ENCODE assay signal across 6 cellular contexts in the genomic region with DNA sequence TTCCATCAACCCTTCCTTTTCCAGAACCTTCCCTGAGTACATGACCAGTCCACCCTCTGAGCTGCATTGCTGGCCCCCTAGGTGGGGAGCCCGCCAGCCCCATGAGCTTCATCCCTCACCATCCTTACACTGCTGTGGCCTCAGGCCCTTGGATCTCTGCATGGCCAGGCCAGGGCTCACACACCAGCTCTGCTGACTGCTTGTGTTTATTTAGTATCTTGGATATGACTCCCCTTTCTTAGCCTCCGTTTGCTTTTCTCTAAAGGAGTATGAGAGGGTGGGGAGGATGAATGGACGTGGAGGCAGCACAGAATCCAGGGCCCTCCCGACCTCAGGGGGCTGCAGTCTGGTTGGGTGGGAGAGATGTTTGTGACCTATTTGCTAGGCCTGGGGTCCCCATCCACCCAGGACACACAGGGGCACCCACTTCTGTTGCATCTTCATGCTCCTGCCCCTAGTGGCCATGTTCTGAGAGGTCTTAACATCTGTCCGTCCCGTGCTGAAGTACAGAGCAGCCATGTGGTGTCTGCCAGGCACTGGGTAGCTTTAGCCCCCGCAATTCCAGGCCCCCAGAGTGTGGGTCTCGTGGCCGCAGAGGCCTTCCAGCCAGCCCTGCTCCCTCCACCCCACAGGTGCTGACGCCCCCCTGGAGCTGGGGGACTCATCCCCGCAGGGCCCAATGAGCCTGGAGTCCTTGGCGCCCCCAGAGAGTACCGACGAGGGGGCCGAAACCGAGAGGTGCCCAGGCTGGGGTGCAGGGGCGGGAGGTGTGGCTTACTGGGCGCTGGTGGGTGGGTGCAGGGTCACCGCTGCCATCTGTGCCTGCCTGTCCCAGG. TPM values are rescaled to one million over a fixed set of nuclear protein-coding genes. Genes with fewer than 3 reads are reported as not detected.
DNase-seq lines count a peak whose midpoint lies in the region; ATAC-seq, FAIRE-seq and TF ChIP-seq lines count a peak whose summit lies in the region.

No MANE protein-coding gene starts in this region.

- no peak overlapping the region for H3K4me2 ChIP-seq in SK-N-SH
- H3K4me2 ChIP-seq in HepG2 (ENCODE audit: low read depth, low read length): no peak overlapping the region

- no peaks in the 10 kb centered on the region for H3K27me3 ChIP-seq in SK-N-SH (ENCODE audit: insufficient read depth)
- no peaks in the 10 kb centered on the region for H3K27me3 ChIP-seq in HepG2 (ENCODE audit: control insufficient read depth in 1 of 2, insufficient read depth in 2 of 2, low read length in 2 of 2)

- H3F3A ChIP-seq in SK-N-SH (replicated peaks; ENCODE audit: insufficient read depth): no peaks in the 10 kb centered on the region

- TF ChIP-seq RAD21 in SK-N-SH (IDR thresholded peaks at IDR 0.05; ENCODE audit: low read length) (no peak), HepG2 (CRISPR knock-in tag; IDR thresholded peaks at IDR 0.05) (no peak)

- H3K4me3 ChIP-seq in SK-N-SH (ENCODE audit: low read depth in 2 of 2, low read length in 1 of 2) (no peak overlapping the region), HepG2 (replicated peaks in 1 of 3; ENCODE audit: insufficient read depth in 1 of 3, low read depth in 2 of 3, low read length in 3 of 3) (no peak overlapping the region)

- no peaks in the 10 kb centered on the region for H3K9me3 ChIP-seq in SK-N-SH
- no peaks in the 10 kb centered on the region for H3K9me3 ChIP-seq in HepG2 (ENCODE audit: low read length)

- 76% methylated on average over 10 of the region's 19 CpGs for WGBS in SK-N-SH (ENCODE audit: low lambda C conversion rate)
- WGBS in HepG2 (ENCODE audit: low lambda C conversion rate): 95% methylated on average over 15 of the region's 19 CpGs

- no peak for TF ChIP-seq POLR2A in HepG2 (IDR thresholded peaks at IDR 0.05; ENCODE audit: insufficient read depth in 1 of 2, low read depth in 2 of 2, low read length in 2 of 2)

- peaks cover 6% of the 10 kb centered on the region; the same call in 1 of the 2 replicates for H4K20me1 ChIP-seq in SK-N-SH (ENCODE audit: insufficient read depth)
- no peaks in the 10 kb centered on the region for H4K20me1 ChIP-seq in HepG2 (ENCODE audit: insufficient read depth, low read length)

- H3K4me1 ChIP-seq in SK-N-SH (ENCODE audit: control insufficient read depth in 1 of 2, insufficient read depth in 2 of 2, low read depth in 1 of 2, low read length in 1 of 2): no peaks in the 10 kb centered on the region
- peaks cover 5% of the 10 kb centered on the region for H3K4me1 ChIP-seq in HepG2 (ENCODE audit: insufficient read depth, low read length)

- H3K36me3 ChIP-seq in SK-N-SH (replicated peaks in 1 of 2; ENCODE audit: control insufficient read depth in 1 of 2, insufficient read depth in 2 of 2, low read length in 1 of 2): peaks cover 14 to 42% of the 10 kb centered on the region in 2 experiments
- peaks cover 20 to 31% of the 10 kb centered on the region in 2 experiments for H3K36me3 ChIP-seq in HepG2 (replicated peaks in 1 of 2; ENCODE audit: control insufficient read depth in 1 of 2, insufficient read depth in 2 of 2, low read length in 2 of 2)

- intact Hi-C loops in HepG2 (cut with micrococcal nuclease; ENCODE audit: unreplicated experiment): no loop called here

- no peaks in the 10 kb centered on the region for H3K9me2 ChIP-seq in SK-N-SH

- H3K27ac ChIP-seq in SK-N-SH (ENCODE audit: low read depth in 2 of 2, low read length in 1 of 2): no peak overlapping the region
- no peak overlapping the region for H3K27ac ChIP-seq in HepG2 (ENCODE audit: extremely low read length, insufficient read depth, low read length)

- DNase-seq in SK-N-SH: no peak
- no peak for DNase-seq in HepG2 (ENCODE audit: low spot score)
- DNase-seq in NCI-H446 treated with DMSO at 0.1 percent for 48 hours (lab: John Stamatoyannopoulos, UW): no peak

- no TSS peak for BruUV-seq in HepG2 (replicated peaks; lab: Mats Ljungman, UMichigan)

- TF ChIP-seq EP300 in SK-N-SH (IDR thresholded peaks at IDR 0.05; ENCODE audit: borderline replicate concordance in 1 of 2, low read depth in 1 of 2, low read length in 1 of 2) (no peak), HepG2 (IDR thresholded peaks at IDR 0.05; ENCODE audit: low read depth in 2 of 2, low read length in 2 of 2) (no peak), HepG2 (CRISPR knock-in tag; IDR thresholded peaks at IDR 0.05; ENCODE audit: borderline replicate concordance) (no peak)

- in situ Hi-C loops in HepG2 (cut with HindIII; ENCODE audit: extremely low pct_ligation_motif_present, low pct_unique_long_range_greater_than_20kb): no loop called here

- no peaks in the 10 kb centered on the region for H3K79me2 ChIP-seq in SK-N-SH (ENCODE audit: insufficient read depth)
- no peaks in the 10 kb centered on the region for H3K79me2 ChIP-seq in HepG2 (ENCODE audit: insufficient read depth, low read length)

- H3K9ac ChIP-seq in SK-N-SH (no peak overlapping the region), HepG2 (ENCODE audit: insufficient read depth, low read depth, low read length) (no peak overlapping the region)

- H2AFZ ChIP-seq in SK-N-SH (ENCODE audit: low read depth): no peak overlapping the region
- no peak overlapping the region for H2AFZ ChIP-seq in HepG2 (ENCODE audit: low read length)

- CTCF ChIA-PET in SK-N-SH (lab: Yijun Ruan, JAX): interaction anchor here (0.5 to 1.7 kb wide), 2 partner anchors 9 kb away, joined by 3 to 4 read pairs; no protein-coding TSS in a partner anchor
- CTCF ChIA-PET in HepG2 (lab: Yijun Ruan, JAX; ENCODE audit: low intra/inter-chr PET ratio, low total read pairs): no interaction called here

- peak; percentile 40 for TF ChIP-seq CTCF in GM12874 (IDR thresholded peaks at IDR 0.05; ENCODE audit: insufficient read depth, low read depth, low read length)
- TF ChIP-seq CTCF in SK-N-SH (IDR thresholded peaks at IDR 0.05): peak; percentile 43
- no peak for TF ChIP-seq CTCF in HepG2 (CRISPR knock-in tag; IDR thresholded peaks at IDR 0.05)

- POLR2A ChIA-PET in SK-N-SH (lab: Yijun Ruan, JAX): no interaction called here
- POLR2A ChIA-PET in HepG2 (lab: Yijun Ruan, JAX): no interaction called here

- ATAC-seq in HepG2 (peak; percentile 54), GM19463 (IDR thresholded peaks at IDR 0.05; ENCODE audit: unreplicated experiment) (no peak), GM18502 (IDR thresholded peaks at IDR 0.05; ENCODE audit: poor library complexity, unreplicated experiment) (no peak)

- FAIRE-seq in HepG2 (lab: Jason Lieb, UNC): no peak

RNA-seq across cellular contexts. Expression of gene ARHGEF1, which starts 13.0 kb away (rescaled TPM):
- polyA plus RNA-seq in SK-N-SH (2012; rRNA removed) (67.3 and 102 TPM in 2 replicates), HepG2 (2011; rRNA removed) (33.1 and 33.7 TPM in 2 replicates)
- polyA plus RNA-seq in SK-N-SH (2012; cell fraction: cytosol; rRNA removed): 35.5 and 50.9 TPM in 2 replicates
- polyA plus RNA-seq in SK-N-SH (2012; cell fraction: nucleus; rRNA removed): 244 and 278 TPM in 2 replicates
- 26.2 and 34.7 TPM in 2 replicates for total RNA-seq in HepG2 (2016; rRNA removed; fragmentation: Illumina TruSeq; extraction: Trizol)
- 6.5 and 9.6 TPM in 2 replicates for total RNA-seq in HepG2 (2016; cell fraction: cytosol; rRNA removed; fragmentation: Illumina TruSeq; extraction: Trizol; ENCODE audit: low read depth)
- 16.1 and 36.8 TPM in 2 replicates for total RNA-seq in HepG2 (2016; cell fraction: insoluble cytoplasmic fraction; rRNA removed; fragmentation: Illumina TruSeq; extraction: Trizol)
- 10.4 and 11.0 TPM in 2 replicates for total RNA-seq in HepG2 (2016; cell fraction: membrane; rRNA removed; fragmentation: Illumina TruSeq; extraction: Trizol)
- 28.3 and 29.2 TPM in 2 replicates for total RNA-seq in HepG2 (2016; cell fraction: nucleus; rRNA removed; fragmentation: Illumina TruSeq; extraction: Trizol)
- 20.2 and 33.5 TPM in 2 replicates for polyA plus RNA-seq in HepG2 (2011; cell fraction: cytosol; rRNA removed)
- polyA plus RNA-seq in HepG2 (2011; cell fraction: nucleus; rRNA removed): 215 and 292 TPM in 2 replicates
- 33.2 and 34.0 TPM in 2 replicates for polyA plus RNA-seq in HepG2 (2012)
- polyA plus RNA-seq in HepG2 (2016; cell fraction: cytosol; fragmentation: Illumina TruSeq; extraction: Trizol; ENCODE audit: low read depth): 3.8 and 4.4 TPM in 2 replicates
- polyA plus RNA-seq in HepG2 (2016; cell fraction: insoluble cytoplasmic fraction; fragmentation: Illumina TruSeq; extraction: Trizol; ENCODE audit: low read depth): 20.7 and 29.5 TPM in 2 replicates
- 7.4 and 8.4 TPM in 2 replicates for polyA plus RNA-seq in HepG2 (2016; cell fraction: membrane; fragmentation: Illumina TruSeq; extraction: Trizol; ENCODE audit: low read depth)
- polyA plus RNA-seq in HepG2 (2016; cell fraction: nucleus; fragmentation: Illumina TruSeq; extraction: Trizol; ENCODE audit: insufficient read depth, low read depth): 90.2 and 102 TPM in 2 replicates
- polyA minus RNA-seq in HepG2 (2011; rRNA and poly(A)+ RNA removed; ENCODE audit: low replicate concordance): 15.9 and 39.4 TPM in 2 replicates
- 16.3 and 26.4 TPM in 2 replicates for polyA minus RNA-seq in HepG2 (2011; cell fraction: cytosol; rRNA and poly(A)+ RNA removed)
- polyA minus RNA-seq in HepG2 (2011; cell fraction: nucleus; rRNA and poly(A)+ RNA removed): 29.6 and 31.9 TPM in 2 replicates

RNA-seq across cellular contexts. Expression of gene CD79A, which starts 18.9 kb away (rescaled TPM):
- polyA plus RNA-seq in SK-N-SH (2012; rRNA removed): 0.20 and 0.31 TPM in 2 replicates
- polyA plus RNA-seq in SK-N-SH (2012; cell fraction: cytosol; rRNA removed): 0.08 and 0.12 TPM in 2 replicates
- 0.23 and 0.28 TPM in 2 replicates for polyA plus RNA-seq in SK-N-SH (2012; cell fraction: nucleus; rRNA removed)
- 0.27 and 0.33 TPM in 2 replicates for total RNA-seq in HepG2 (2016; rRNA removed; fragmentation: Illumina TruSeq; extraction: Trizol)
- total RNA-seq in HepG2 (2016; cell fraction: cytosol; rRNA removed; fragmentation: Illumina TruSeq; extraction: Trizol; ENCODE audit: low read depth): 0.26 and 0.51 TPM in 2 replicates
- 0.24 and 0.37 TPM in 2 replicates for total RNA-seq in HepG2 (2016; cell fraction: insoluble cytoplasmic fraction; rRNA removed; fragmentation: Illumina TruSeq; extraction: Trizol)
- 0.62 TPM in 1 of 2 replicates, not detected in the other for total RNA-seq in HepG2 (2016; cell fraction: membrane; rRNA removed; fragmentation: Illumina TruSeq; extraction: Trizol)
- total RNA-seq in HepG2 (2016; cell fraction: nucleus; rRNA removed; fragmentation: Illumina TruSeq; extraction: Trizol): 0.40 TPM in 1 of 2 replicates, not detected in the other
- polyA plus RNA-seq in HepG2 (2011; rRNA removed): 0.24 and 0.30 TPM in 2 replicates
- polyA plus RNA-seq in HepG2 (2011; cell fraction: cytosol; rRNA removed): 0.44 and 0.52 TPM in 2 replicates
- polyA plus RNA-seq in HepG2 (2011; cell fraction: nucleus; rRNA removed): 0.31 and 0.51 TPM in 2 replicates
- polyA plus RNA-seq in HepG2 (2012): 0.25 TPM in 1 of 2 replicates, not detected in the other
- 0.21 and 0.44 TPM in 2 replicates for polyA plus RNA-seq in HepG2 (2016; cell fraction: cytosol; fragmentation: Illumina TruSeq; extraction: Trizol; ENCODE audit: low read depth)
- 0.49 and 0.52 TPM in 2 replicates for polyA plus RNA-seq in HepG2 (2016; cell fraction: insoluble cytoplasmic fraction; fragmentation: Illumina TruSeq; extraction: Trizol; ENCODE audit: low read depth)
- polyA plus RNA-seq in HepG2 (2016; cell fraction: membrane; fragmentation: Illumina TruSeq; extraction: Trizol; ENCODE audit: low read depth): 0.69 and 1.1 TPM in 2 replicates
- polyA plus RNA-seq in HepG2 (2016; cell fraction: nucleus; fragmentation: Illumina TruSeq; extraction: Trizol; ENCODE audit: insufficient read depth, low read depth): 0.78 and 0.95 TPM in 2 replicates
- 0.26 and 0.84 TPM in 2 replicates for polyA minus RNA-seq in HepG2 (2011; rRNA and poly(A)+ RNA removed; ENCODE audit: low replicate concordance)
- 0.49 TPM in 1 of 2 replicates, not detected in the other for polyA minus RNA-seq in HepG2 (2011; cell fraction: cytosol; rRNA and poly(A)+ RNA removed)
- polyA minus RNA-seq in HepG2 (2011; cell fraction: nucleus; rRNA and poly(A)+ RNA removed): not detected in 2 replicates

RNA-seq across cellular contexts. Expression of gene ERFL, which starts 32.3 kb away (rescaled TPM):
- 0.03 and 0.07 TPM in 2 replicates for polyA plus RNA-seq in SK-N-SH (2012; rRNA removed)
- 0.08 TPM in 1 of 2 replicates, not detected in the other for polyA plus RNA-seq in SK-N-SH (2012; cell fraction: cytosol; rRNA removed)
- polyA plus RNA-seq in SK-N-SH (2012; cell fraction: nucleus; rRNA removed): 0.40 and 0.41 TPM in 2 replicates
- not detected in 2 replicates for total RNA-seq in HepG2 (2016; rRNA removed; fragmentation: Illumina TruSeq; extraction: Trizol)
- not detected in 2 replicates for total RNA-seq in HepG2 (2016; cell fraction: cytosol; rRNA removed; fragmentation: Illumina TruSeq; extraction: Trizol; ENCODE audit: low read depth)
- not detected in 2 replicates for total RNA-seq in HepG2 (2016; cell fraction: insoluble cytoplasmic fraction; rRNA removed; fragmentation: Illumina TruSeq; extraction: Trizol)
- not detected in 2 replicates for total RNA-seq in HepG2 (2016; cell fraction: membrane; rRNA removed; fragmentation: Illumina TruSeq; extraction: Trizol)
- not detected in 2 replicates for total RNA-seq in HepG2 (2016; cell fraction: nucleus; rRNA removed; fragmentation: Illumina TruSeq; extraction: Trizol)
- not detected in 2 replicates for polyA plus RNA-seq in HepG2 (2011; rRNA removed)
- polyA plus RNA-seq in HepG2 (2011; cell fraction: cytosol; rRNA removed): 0.03 TPM in 1 of 2 replicates, not detected in the other
- not detected in 2 replicates for polyA plus RNA-seq in HepG2 (2011; cell fraction: nucleus; rRNA removed)
- 0.07 TPM in 1 of 2 replicates, not detected in the other for polyA plus RNA-seq in HepG2 (2012)
- polyA plus RNA-seq in HepG2 (2016; cell fraction: cytosol; fragmentation: Illumina TruSeq; extraction: Trizol; ENCODE audit: low read depth): not detected in 2 replicates
- not detected in 2 replicates for polyA plus RNA-seq in HepG2 (2016; cell fraction: insoluble cytoplasmic fraction; fragmentation: Illumina TruSeq; extraction: Trizol; ENCODE audit: low read depth)
- polyA plus RNA-seq in HepG2 (2016; cell fraction: membrane; fragmentation: Illumina TruSeq; extraction: Trizol; ENCODE audit: low read depth): not detected in 2 replicates
- polyA plus RNA-seq in HepG2 (2016; cell fraction: nucleus; fragmentation: Illumina TruSeq; extraction: Trizol; ENCODE audit: insufficient read depth, low read depth): not detected in 2 replicates
- polyA minus RNA-seq in HepG2 (2011; rRNA and poly(A)+ RNA removed; ENCODE audit: low replicate concordance): not detected in 2 replicates
- not detected in 2 replicates for polyA minus RNA-seq in HepG2 (2011; cell fraction: cytosol; rRNA and poly(A)+ RNA removed)
- polyA minus RNA-seq in HepG2 (2011; cell fraction: nucleus; rRNA and poly(A)+ RNA removed): not detected in 2 replicates

RNA-seq across cellular contexts. Expression of gene RPS19, which starts 35.9 kb away (rescaled TPM):
- polyA plus RNA-seq in SK-N-SH (2012; rRNA removed) (2,819 and 3,310 TPM in 2 replicates), HepG2 (2011; rRNA removed) (1,633 and 1,983 TPM in 2 replicates)
- polyA plus RNA-seq in SK-N-SH (2012; cell fraction: cytosol; rRNA removed): 1,050 and 3,295 TPM in 2 replicates
- polyA plus RNA-seq in SK-N-SH (2012; cell fraction: nucleus; rRNA removed): 465 and 1,192 TPM in 2 replicates
- total RNA-seq in HepG2 (2016; rRNA removed; fragmentation: Illumina TruSeq; extraction: Trizol): 4,758 and 5,028 TPM in 2 replicates
- total RNA-seq in HepG2 (2016; cell fraction: cytosol; rRNA removed; fragmentation: Illumina TruSeq; extraction: Trizol; ENCODE audit: low read depth): 8,990 and 9,707 TPM in 2 replicates
- 4,892 and 5,330 TPM in 2 replicates for total RNA-seq in HepG2 (2016; cell fraction: insoluble cytoplasmic fraction; rRNA removed; fragmentation: Illumina TruSeq; extraction: Trizol)
- 12,897 and 13,497 TPM in 2 replicates for total RNA-seq in HepG2 (2016; cell fraction: membrane; rRNA removed; fragmentation: Illumina TruSeq; extraction: Trizol)
- 1,659 and 1,838 TPM in 2 replicates for total RNA-seq in HepG2 (2016; cell fraction: nucleus; rRNA removed; fragmentation: Illumina TruSeq; extraction: Trizol)
- 4,354 and 8,495 TPM in 2 replicates for polyA plus RNA-seq in HepG2 (2011; cell fraction: cytosol; rRNA removed)
- polyA plus RNA-seq in HepG2 (2011; cell fraction: nucleus; rRNA removed): 1,845 and 2,001 TPM in 2 replicates
- 3,093 and 4,312 TPM in 2 replicates for polyA plus RNA-seq in HepG2 (2012)
- 10,211 and 10,944 TPM in 2 replicates for polyA plus RNA-seq in HepG2 (2016; cell fraction: cytosol; fragmentation: Illumina TruSeq; extraction: Trizol; ENCODE audit: low read depth)
- 4,747 and 4,833 TPM in 2 replicates for polyA plus RNA-seq in HepG2 (2016; cell fraction: insoluble cytoplasmic fraction; fragmentation: Illumina TruSeq; extraction: Trizol; ENCODE audit: low read depth)
- 11,477 and 11,931 TPM in 2 replicates for polyA plus RNA-seq in HepG2 (2016; cell fraction: membrane; fragmentation: Illumina TruSeq; extraction: Trizol; ENCODE audit: low read depth)
- 2,975 and 3,175 TPM in 2 replicates for polyA plus RNA-seq in HepG2 (2016; cell fraction: nucleus; fragmentation: Illumina TruSeq; extraction: Trizol; ENCODE audit: insufficient read depth, low read depth)
- polyA minus RNA-seq in HepG2 (2011; rRNA and poly(A)+ RNA removed; ENCODE audit: low replicate concordance): 958 and 1,242 TPM in 2 replicates
- 1,380 TPM in 2 replicates for polyA minus RNA-seq in HepG2 (2011; cell fraction: cytosol; rRNA and poly(A)+ RNA removed)
- polyA minus RNA-seq in HepG2 (2011; cell fraction: nucleus; rRNA and poly(A)+ RNA removed): 385 and 466 TPM in 2 replicates

RNA-seq across cellular contexts. Expression of gene DMRTC2, which starts 51.1 kb away (rescaled TPM):
- polyA plus RNA-seq in SK-N-SH (2012; rRNA removed) (not detected in 2 replicates), HepG2 (2011; rRNA removed) (not detected in 2 replicates)
- polyA plus RNA-seq in SK-N-SH (2012; cell fraction: cytosol; rRNA removed): not detected in 2 replicates
- not detected in 2 replicates for polyA plus RNA-seq in SK-N-SH (2012; cell fraction: nucleus; rRNA removed)
- not detected in 2 replicates for total RNA-seq in HepG2 (2016; rRNA removed; fragmentation: Illumina TruSeq; extraction: Trizol)
- not detected in 2 replicates for total RNA-seq in HepG2 (2016; cell fraction: cytosol; rRNA removed; fragmentation: Illumina TruSeq; extraction: Trizol; ENCODE audit: low read depth)
- not detected in 2 replicates for total RNA-seq in HepG2 (2016; cell fraction: insoluble cytoplasmic fraction; rRNA removed; fragmentation: Illumina TruSeq; extraction: Trizol)
- not detected in 2 replicates for total RNA-seq in HepG2 (2016; cell fraction: membrane; rRNA removed; fragmentation: Illumina TruSeq; extraction: Trizol)
- not detected in 2 replicates for total RNA-seq in HepG2 (2016; cell fraction: nucleus; rRNA removed; fragmentation: Illumina TruSeq; extraction: Trizol)
- polyA plus RNA-seq in HepG2 (2011; cell fraction: cytosol; rRNA removed): not detected in 2 replicates
- not detected in 2 replicates for polyA plus RNA-seq in HepG2 (2011; cell fraction: nucleus; rRNA removed)
- polyA plus RNA-seq in HepG2 (2012): not detected in 2 replicates
- polyA plus RNA-seq in HepG2 (2016; cell fraction: cytosol; fragmentation: Illumina TruSeq; extraction: Trizol; ENCODE audit: low read depth): not detected in 2 replicates
- not detected in 2 replicates for polyA plus RNA-seq in HepG2 (2016; cell fraction: insoluble cytoplasmic fraction; fragmentation: Illumina TruSeq; extraction: Trizol; ENCODE audit: low read depth)
- polyA plus RNA-seq in HepG2 (2016; cell fraction: membrane; fragmentation: Illumina TruSeq; extraction: Trizol; ENCODE audit: low read depth): not detected in 2 replicates
- polyA plus RNA-seq in HepG2 (2016; cell fraction: nucleus; fragmentation: Illumina TruSeq; extraction: Trizol; ENCODE audit: insufficient read depth, low read depth): not detected in 2 replicates
- polyA minus RNA-seq in HepG2 (2011; rRNA and poly(A)+ RNA removed; ENCODE audit: low replicate concordance): not detected in 2 replicates
- polyA minus RNA-seq in HepG2 (2011; cell fraction: cytosol; rRNA and poly(A)+ RNA removed): not detected in 2 replicates
- not detected in 2 replicates for polyA minus RNA-seq in HepG2 (2011; cell fraction: nucleus; rRNA and poly(A)+ RNA removed)
